In genomic region chr10:110221721-110222261, GRCh38 we compare ENCODE assay signal across 8 cellular contexts. TPM values are rescaled to one million over a fixed set of nuclear protein-coding genes. Genes with fewer than 3 reads are reported as not detected.
DNase-seq lines count a peak whose midpoint lies in the region; ATAC-seq and TF ChIP-seq lines count a peak whose summit lies in the region.

No MANE protein-coding gene starts in this region.

- CTCF ChIA-PET in Caco-2 (lab: Charles Lee) = interaction anchor here (0.6 to 1.9 kb wide), 16 partner anchors 11 to 1955 kb away, joined by 3 to 14 read pairs (median 4); no protein-coding TSS in a partner anchor

- peaks cover 9% of the 10 kb centered on the region for H3K4me1 ChIP-seq in Caco-2
- H3K4me1 ChIP-seq in ovary (ENCODE audit: insufficient read depth) = peaks cover 8% of the 10 kb centered on the region

- peaks cover 6% of the 10 kb centered on the region for H3K36me3 Mint-ChIP-seq in Caco-2 (ENCODE audit: insufficient read depth, unreplicated experiment)
- no peaks in the 10 kb centered on the region for H3K36me3 Mint-ChIP-seq in activated naive CD4-positive, alpha-beta T cell treated with anti-CD3 and anti-CD28 coated beads, Interleukin-2, amount 50 U/mL, for 24 hours

- no peak for TF ChIP-seq EP300 in ovary (IDR thresholded peaks at IDR 0.05)

- peak overlapping the region; percentile 82 to 91 for H3K27ac ChIP-seq in ovary

- no peaks in the 10 kb centered on the region for H3K9me3 Mint-ChIP-seq in Caco-2 (ENCODE audit: unreplicated experiment)
- H3K9me3 Mint-ChIP-seq in activated naive CD4-positive, alpha-beta T cell treated with anti-CD3 and anti-CD28 coated beads, Interleukin-2, amount 50 U/mL, for 24 hours = no peaks in the 10 kb centered on the region

- POLR2A ChIA-PET in Caco-2 (lab: Charles Lee) = interaction anchor here (0.7 kb wide), 1 partner anchor 13 kb away, joined by 3 read pairs; no protein-coding TSS in a partner anchor

- H3K9me3 ChIP-seq in Caco-2 (no peaks in the 10 kb centered on the region), ovary (no peaks in the 10 kb centered on the region)

- H3K27ac Mint-ChIP-seq in Caco-2 (ENCODE audit: unreplicated experiment) = peak overlapping the region; percentile 24
- H3K27ac Mint-ChIP-seq in activated naive CD4-positive, alpha-beta T cell treated with anti-CD3 and anti-CD28 coated beads, Interleukin-2, amount 50 U/mL, for 24 hours = peak overlapping the region; percentile 81

- H3K4me3 ChIP-seq in Caco-2 (ENCODE audit: low read depth, low read length) (0 out of 2 replicates have a peak overlapping the region, but pooled peaks have one; percentile 0), ovary (peak overlapping the region; percentile 39)

- peak overlapping the region; percentile 66 for H3K4me3 Mint-ChIP-seq in Caco-2 (ENCODE audit: unreplicated experiment)
- peak overlapping the region; percentile 77 for H3K4me3 Mint-ChIP-seq in activated naive CD4-positive, alpha-beta T cell treated with anti-CD3 and anti-CD28 coated beads, Interleukin-2, amount 50 U/mL, for 24 hours

- H3K27me3 ChIP-seq in Caco-2 (replicated peaks; ENCODE audit: control insufficient read depth, insufficient read depth, low read length) (no peaks in the 10 kb centered on the region), ovary (no peaks in the 10 kb centered on the region)

- peak; percentile 65 for ATAC-seq in GM21360 (IDR thresholded peaks at IDR 0.05; ENCODE audit: unreplicated experiment)

- TF ChIP-seq POLR2A in ovary (IDR thresholded peaks at IDR 0.05) = peak; percentile 59

- BruUV-seq in Caco-2 (replicated peaks; lab: Mats Ljungman, UMichigan) = no TSS peak

- 2 to 4% (median 3%) methylated on average over 20 of the region's 20 CpGs for WGBS in ovary, 3 donors

- peaks cover 20% of the 10 kb centered on the region for H3K4me1 Mint-ChIP-seq in Caco-2 (ENCODE audit: low read depth, unreplicated experiment)
- peaks cover 52% of the 10 kb centered on the region for H3K4me1 Mint-ChIP-seq in activated naive CD4-positive, alpha-beta T cell treated with anti-CD3 and anti-CD28 coated beads, Interleukin-2, amount 50 U/mL, for 24 hours

- no peaks in the 10 kb centered on the region for H3K27me3 Mint-ChIP-seq in Caco-2 (ENCODE audit: insufficient read depth, unreplicated experiment)
- H3K27me3 Mint-ChIP-seq in activated naive CD4-positive, alpha-beta T cell treated with anti-CD3 and anti-CD28 coated beads, Interleukin-2, amount 50 U/mL, for 24 hours = no peaks in the 10 kb centered on the region

- H3K36me3 ChIP-seq in Caco-2 (ENCODE audit: control insufficient read depth, insufficient read depth, low read length) (no peaks in the 10 kb centered on the region), ovary (no peaks in the 10 kb centered on the region)

- peak; percentile 66 to 70 for DNase-seq in Caco-2
- DNase-seq in HS-27A (ENCODE audit: low read depth) = peak; percentile 63
- DNase-seq in SK-N-DZ (ENCODE audit: low spot score) = peak; percentile 29
- DNase-seq in head of caudate nucleus = peak; percentile 56 to 96 (median 80)
- DNase-seq in ovary = peak; percentile 84 to 91 (median 86)
- DNase-seq in ureter (ENCODE audit: low spot score) = peak; percentile 80

- peak; percentile 21 to 51 for TF ChIP-seq CTCF in Caco-2 (IDR thresholded peaks at IDR 0.05; ENCODE audit: insufficient read depth in 1 of 2, low read depth in 1 of 2, low read length in 1 of 2, severe bottlenecking in 1 of 2, unreplicated experiment in 1 of 2)
- TF ChIP-seq CTCF in ovary (IDR thresholded peaks at IDR 0.05) = no peak

- intact Hi-C loops in Caco-2 (cut with micrococcal nuclease; ENCODE audit: unreplicated experiment) = loop anchor here (1.0 kb wide), 1 partner anchor 83 kb away; no protein-coding TSS in a partner anchor
- intact Hi-C loops in head of caudate nucleus (cut with DNase I) = loop anchor here (10.0 kb wide), 1 partner anchor 337 kb away; no protein-coding TSS in a partner anchor
- intact Hi-C loops in ovary (cut with DNase I) = loop anchor here in 3 of 4 donors (10.0 kb wide), 3 partner anchors 53 to 327 kb away; no protein-coding TSS in a partner anchor

RNA-seq across cellular contexts. Expression of gene MXI1, which starts 14.4 kb away (rescaled TPM):
- total RNA-seq in Caco-2 (2022) = 9.1 and 11.0 TPM in 2 replicates
- polyA plus RNA-seq in SK-N-DZ (2014; cell fraction: cytosol; rRNA removed) = 29.5 and 30.7 TPM in 2 replicates
- polyA plus RNA-seq in SK-N-DZ (2014; cell fraction: nucleus; rRNA removed) = 18.9 and 23.2 TPM in 2 replicates
- 10 to 100 TPM; 41.9 to 80.0 (median 60.8) TPM for total RNA-seq in ovary
- 100 to 1,000 TPM in 1 of 2 donors, 10 to 100 TPM in 1; 75.4 to 100 TPM for polyA plus RNA-seq in ovary
- total RNA-seq in ureter = 34.0 TPM

Comparison
In these comparisons a context has a peak if more than half of its experiments do, and no peak if none do; other contexts are left out.
1. Peak in every context shown above with its lines: DNase-seq, ATAC-seq, H3K4me3 ChIP-seq and H3K27ac ChIP-seq.
2. DNase-seq: peak in every context shown above with its lines; median percentile 86 in ovary; 80 in head of caudate nucleus; 80 in ureter; 68 in Caco-2; 63 in HS-27A; 29 in SK-N-DZ.
3. CTCF ChIP-seq: peak in Caco-2 (2 of 2); none in ovary (0 of 3).